In the genomic region with DNA sequence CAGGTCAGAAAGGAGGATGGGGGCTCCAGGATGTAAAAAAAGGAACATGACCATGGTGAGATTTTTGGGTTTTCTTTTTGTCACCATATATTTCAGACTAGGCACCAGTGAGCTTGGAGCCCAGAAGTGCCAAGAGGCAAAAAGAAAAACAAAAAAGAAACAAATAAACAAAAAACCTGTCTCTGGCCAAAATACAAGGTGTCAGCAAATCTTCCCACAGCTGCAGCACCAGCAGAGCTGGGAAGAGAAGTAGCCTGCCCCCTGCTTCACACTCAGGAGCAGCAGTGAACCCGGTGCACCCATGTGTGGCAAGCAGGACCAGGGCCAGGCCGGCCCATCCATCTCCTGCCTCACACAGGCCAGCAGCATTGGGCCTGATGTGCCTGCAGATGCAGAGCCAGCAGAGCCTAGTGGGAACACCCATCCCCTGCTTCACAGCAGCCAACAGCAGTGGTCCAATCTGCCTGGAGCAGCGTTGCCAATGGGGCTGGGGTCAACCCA, we compare ENCODE assay signal across 38 cellular contexts. TPM values are rescaled to one million over a fixed set of nuclear protein-coding genes. Genes with fewer than 3 reads are reported as not detected.
"Had no signal": no experiment of that assay in that cellular context is flagged by ENCODE, and none has a peak within 500 bp of the region (broad histone marks: within the 10 kb centered on the region; RNA-seq: fewer than 3 reads in every experiment).

No MANE protein-coding gene starts in this region.

- H3K27ac ChIP-seq: brain microvascular endothelial cell, esophagus squamous epithelium, neural progenitor cell, stomach, thyroid gland, upper lobe of left lung, vagina had no signal

- DNase-seq: activated CD4-positive, alpha-beta T cell treated with anti-CD3 and anti-CD28 coated beads for 36 hours; activated CD4-positive, alpha-beta T cell treated with anti-CD3 and anti-CD28 coated beads, Interleukin-2, amount 50 U/mL, for 4 hours; activated CD4-positive, CD25-positive, alpha-beta regulatory T cell; activated CD8-positive, alpha-beta memory T cell treated with anti-CD3 and anti-CD28 coated beads for 24 hours; activated CD8-positive, alpha-beta memory T cell treated with anti-CD3 and anti-CD28 coated beads, Interleukin-2, amount 50 U/mL, for 4 hours; activated gamma-delta T cell treated with Interleukin-2 at 50 U/mL for 16 hours; activated naive CD4-positive, alpha-beta T cell treated with anti-CD3 and anti-CD28 coated beads, Interleukin-2, amount 50 U/mL, for 16 hours; activated T-cell treated with anti-CD3 and anti-CD28 coated beads, Interleukin-2, amount 50 U/mL, for 1 hour; amniotic stem cell; brain microvascular endothelial cell; caudate nucleus; cortex of kidney; esophagus squamous epithelium; foreskin melanocyte; left colon; midbrain; naive thymus-derived CD4-positive, alpha-beta T cell; stimulated activated CD4-positive, alpha-beta T cell treated with anti-CD3 and anti-CD28 coated beads, Interleukin-1b, Interleukin-23, amount 100 ng/mL, for 48 hours; stimulated activated CD4-positive, alpha-beta T cell treated with anti-CD3 and anti-CD28 coated beads, Interleukin-4, amount 100 ng/mL, for 4 hours; stimulated activated CD8-positive, alpha-beta memory T cell treated with anti-CD3 and anti-CD28 coated beads, Interleukin-4, amount 100 ng/mL, for 48 hours; stimulated activated naive B cell treated with anti-CD40 and anti-IgM and Interleukin-4, amounts not matched to agents 10 μg/mL and 1 μg/mL and 100 μg/mL, for 72 hours; stomach; T-helper 1 cell; thyroid gland; upper lobe of left lung had no signal

- H3K27me3 Mint-ChIP-seq: memory B cell, progenitor cell of endocrine pancreas had no signal

- H3K4me1 Mint-ChIP-seq: activated CD4-positive, alpha-beta T cell treated with anti-CD3 and anti-CD28 coated beads for 36 hours; memory B cell; naive thymus-derived CD4-positive, alpha-beta T cell; neural progenitor cell; stimulated activated naive B cell treated with anti-CD40 and anti-IgM and Interleukin-4, amounts not matched to agents 10 μg/mL and 1 μg/mL and 100 μg/mL, for 72 hours had no signal

- FAIRE-seq: astrocyte, keratinocyte had no signal

- H3K36me3 Mint-ChIP-seq: neural progenitor cell had no signal

- H3K27me3 ChIP-seq: brain microvascular endothelial cell, neural progenitor cell, stomach, thyroid gland, upper lobe of left lung, vagina had no signal

- H3K27ac Mint-ChIP-seq: activated CD4-positive, alpha-beta T cell treated with anti-CD3 and anti-CD28 coated beads for 36 hours; activated T-helper 1 cell treated with anti-CD3 and anti-CD28 coated beads, Interleukin-12 subunit alpha, Interleukin-12 subunit beta, Interleukin-2, Interleukin-4 antibody, amounts not matched to agents 30 ng/mL and 10 ng/mL and 1 ng/mL, durations not matched to agents 14 hours and 24 hours and 36 hours; memory B cell; naive thymus-derived CD4-positive, alpha-beta T cell; neural progenitor cell; progenitor cell of endocrine pancreas; stimulated activated naive B cell treated with anti-CD40 and anti-IgM and Interleukin-4, amounts not matched to agents 10 μg/mL and 1 μg/mL and 100 μg/mL, for 72 hours; T-helper 2 cell treated with Interferon-gamma antibody and Interleukin-4, amounts not matched to agents 5 μg/mL and 100 μg/mL, for 36 hours had no signal

- H3K9me3 ChIP-seq: thyroid gland, vagina had no signal

- H3K4me1 ChIP-seq: esophagus squamous epithelium, neural progenitor cell, stomach, thyroid gland, upper lobe of left lung, vagina had no signal

- ATAC-seq: activated CD4-positive, alpha-beta T cell treated with anti-CD3 and anti-CD28 coated beads for 36 hours; left colon; naive thymus-derived CD4-positive, alpha-beta T cell; stimulated activated naive B cell treated with anti-CD40 and anti-IgM and Interleukin-4, amounts not matched to agents 10 μg/mL and 1 μg/mL and 100 μg/mL, for 72 hours had no signal

- H3K4me3 ChIP-seq: esophagus squamous epithelium, neural progenitor cell, smooth muscle cell, stomach, thyroid gland, upper lobe of left lung, vagina had no signal

- H3K36me3 ChIP-seq: brain microvascular endothelial cell, esophagus squamous epithelium, neural progenitor cell, stomach, thyroid gland, upper lobe of left lung, vagina had no signal

- H3K4me3 Mint-ChIP-seq: activated CD4-positive, alpha-beta T cell treated with anti-CD3 and anti-CD28 coated beads for 36 hours; activated T-helper 1 cell treated with anti-CD3 and anti-CD28 coated beads, Interleukin-12 subunit alpha, Interleukin-12 subunit beta, Interleukin-2, Interleukin-4 antibody, amounts not matched to agents 30 ng/mL and 10 ng/mL and 1 ng/mL, durations not matched to agents 14 hours and 24 hours and 36 hours; memory B cell; naive thymus-derived CD4-positive, alpha-beta T cell; neural progenitor cell; stimulated activated naive B cell treated with anti-CD40 and anti-IgM and Interleukin-4, amounts not matched to agents 10 μg/mL and 1 μg/mL and 100 μg/mL, for 72 hours; T-helper 2 cell treated with Interferon-gamma antibody and Interleukin-4, amounts not matched to agents 5 μg/mL and 100 μg/mL, for 36 hours had no signal

RNA-seq across cellular contexts. Expression of a gene that starts 34.7 kb away (rescaled TPM):
- total RNA-seq: activated CD4-positive, alpha-beta T cell treated with anti-CD3 and anti-CD28 coated beads for 36 hours; activated T-helper 1 cell treated with anti-CD3 and anti-CD28 coated beads, Interleukin-12 subunit alpha, Interleukin-12 subunit beta, Interleukin-2, Interleukin-4 antibody, amounts not matched to agents 30 ng/mL and 10 ng/mL and 1 ng/mL, durations not matched to agents 14 hours and 24 hours and 36 hours; astrocyte; chondrocyte; left colon; lower leg skin; naive thymus-derived CD4-positive, alpha-beta T cell; osteoblast; progenitor cell of endocrine pancreas; renal cortical epithelial cell; smooth muscle cell; thyroid gland; upper lobe of left lung; vagina had no signal
